Comparison of ENCODE assay signal across 27 cellular contexts in genomic region chr5:59486508-59486907, GRCh38.
"Had no signal": no experiment of that assay in that cellular context is flagged by ENCODE, and none has a peak within 500 bp of the region (broad histone marks: within the 10 kb centered on the region; RNA-seq: fewer than 3 reads in every experiment).

No MANE protein-coding gene starts in this region.

- H3K27ac Mint-ChIP-seq: naive thymus-derived CD8-positive, alpha-beta T cell; stimulated activated memory B cell treated with anti-CD40 and anti-IgM and Interleukin-4, amounts not matched to agents 10 μg/mL and 1 μg/mL and 100 μg/mL, for 72 hours had no signal

- DNase-seq: dermis blood vessel endothelial cell; effector memory CD4-positive, alpha-beta T cell; foreskin melanocyte; glutamatergic neuron; heart right ventricle; hippocampal formation; left cardiac atrium; left lung; mesenchymal stem cell; midbrain; naive thymus-derived CD8-positive, alpha-beta T cell; stimulated activated CD4-positive, alpha-beta T cell treated with anti-CD3 and anti-CD28 coated beads, Interleukin-4, amount 100 ng/mL, for 4 hours; stimulated activated naive CD8-positive, alpha-beta T cell treated with anti-CD3 and anti-CD28 coated beads, Interleukin-15, Interleukin-2, amounts not matched to agents 100 U/mL and 50 U/mL, for 24 hours; substantia nigra; testis; tibial artery had no signal

- FAIRE-seq: endothelial cell of umbilical vein had no signal

- H3K36me3 ChIP-seq: esophagus muscularis mucosa, heart right ventricle, left lung, neutrophil, prostate gland, right atrium auricular region, tibial artery had no signal

- H3K27me3 Mint-ChIP-seq: naive thymus-derived CD8-positive, alpha-beta T cell; stimulated activated memory B cell treated with anti-CD40 and anti-IgM and Interleukin-4, amounts not matched to agents 10 μg/mL and 1 μg/mL and 100 μg/mL, for 72 hours; type B pancreatic cell had no signal

- H3K4me3 Mint-ChIP-seq: naive thymus-derived CD8-positive, alpha-beta T cell; neural crest cell; stimulated activated memory B cell treated with anti-CD40 and anti-IgM and Interleukin-4, amounts not matched to agents 10 μg/mL and 1 μg/mL and 100 μg/mL, for 72 hours; type B pancreatic cell had no signal

- H3K4me1 Mint-ChIP-seq: naive thymus-derived CD8-positive, alpha-beta T cell; stimulated activated memory B cell treated with anti-CD40 and anti-IgM and Interleukin-4, amounts not matched to agents 10 μg/mL and 1 μg/mL and 100 μg/mL, for 72 hours had no signal

- H3K9me3 Mint-ChIP-seq: naive thymus-derived CD8-positive, alpha-beta T cell; neural crest cell; stimulated activated memory B cell treated with anti-CD40 and anti-IgM and Interleukin-4, amounts not matched to agents 10 μg/mL and 1 μg/mL and 100 μg/mL, for 72 hours; type B pancreatic cell had no signal

- H3K27me3 ChIP-seq: esophagus muscularis mucosa, heart right ventricle, left lung, neutrophil, right atrium auricular region, testis, tibial artery had no signal

- H3K79me2 ChIP-seq: parathyroid adenoma had no signal

- H3K9ac ChIP-seq: parathyroid adenoma had no signal

- H3K4me1 ChIP-seq: prostate gland had no signal

- H3K36me3 Mint-ChIP-seq: naive thymus-derived CD8-positive, alpha-beta T cell; stimulated activated memory B cell treated with anti-CD40 and anti-IgM and Interleukin-4, amounts not matched to agents 10 μg/mL and 1 μg/mL and 100 μg/mL, for 72 hours had no signal

- H2AFZ ChIP-seq: parathyroid adenoma had no signal

- H3K4me3 ChIP-seq: coronary artery, esophagus muscularis mucosa, heart right ventricle, left lung, prostate gland, right atrium auricular region, testis, tibial artery had no signal

- H3K27ac ChIP-seq: coronary artery, esophagus muscularis mucosa, heart right ventricle, left lung, neutrophil, parathyroid adenoma, prostate gland, right atrium auricular region, testis, tibial artery had no signal

- ATAC-seq: heart right ventricle; left cardiac atrium; left lung; naive thymus-derived CD8-positive, alpha-beta T cell; sciatic nerve; stimulated activated memory B cell treated with anti-CD40 and anti-IgM and Interleukin-4, amounts not matched to agents 10 μg/mL and 1 μg/mL and 100 μg/mL, for 72 hours; stimulated activated naive CD8-positive, alpha-beta T cell treated with anti-CD3 and anti-CD28 coated beads, Interleukin-15, Interleukin-2, amounts not matched to agents 100 U/mL and 50 U/mL, for 24 hours had no signal

- H3K9me3 ChIP-seq: esophagus muscularis mucosa, heart right ventricle, left lung, neutrophil, prostate gland, right atrium auricular region, testis, tibial artery had no signal
